ENCODE assay signal across 1 cellular context in genomic region chr10:22984066-22984465, GRCh38.
TF ChIP-seq lines count a peak whose summit lies in the region.

No MANE protein-coding gene starts in this region.

TF ChIP-seq in GM23338, 12 proteins besides CTCF, POLR2A, EP300 and RAD21 (continued from another document):
- no peak for TF ChIP-seq ZNF462 (CRISPR knock-in tag; IDR thresholded peaks at IDR 0.05)
- no peak for TF ChIP-seq JUNB (IDR thresholded peaks at IDR 0.05; ENCODE audit: unreplicated experiment)
- no peak for TF ChIP-seq REST (IDR thresholded peaks at IDR 0.05; ENCODE audit: unreplicated experiment)
- TF ChIP-seq ETS1 (IDR thresholded peaks at IDR 0.05), result no peak
TF ChIP-seq in GM23338: peak in this region for 0.
